24 cellular contexts compared by ENCODE assay signal in the genomic region with DNA sequence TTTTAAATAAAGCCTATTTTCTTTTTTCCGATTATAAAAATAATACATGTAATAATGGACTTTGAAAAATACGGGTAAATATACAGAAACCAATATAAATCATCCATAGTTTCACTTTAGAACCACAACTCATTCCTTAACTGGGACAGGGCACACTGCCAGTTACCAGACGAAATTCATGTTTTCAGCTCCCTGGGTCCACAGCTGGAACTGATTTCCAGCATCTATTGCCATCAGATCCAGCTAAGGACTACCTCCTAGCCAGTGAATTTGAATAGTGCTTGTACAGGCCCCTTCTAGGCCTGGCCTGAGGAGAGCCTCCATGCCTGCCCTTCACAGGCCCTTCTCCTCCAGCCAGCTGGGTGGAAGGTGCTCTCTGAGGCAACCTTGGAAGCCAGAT. TPM values are rescaled to one million over a fixed set of nuclear protein-coding genes. Genes with fewer than 3 reads are reported as not detected.
DNase-seq lines count a peak whose midpoint lies in the region; ATAC-seq and TF ChIP-seq lines count a peak whose summit lies in the region.
"Had no signal": no experiment of that assay in that cellular context is flagged by ENCODE, and none has a peak within 500 bp of the region (broad histone marks: within the 10 kb centered on the region; RNA-seq: fewer than 3 reads in every experiment).

No MANE protein-coding gene starts in this region.

- H3K27ac ChIP-seq in foreskin keratinocyte, result peak overlapping the region; percentile 80
- no peak overlapping the region for H3K27ac ChIP-seq in endodermal cell (ENCODE audit: low read depth, low read length)
- H3K27ac ChIP-seq: adrenal gland, sigmoid colon, testis, VCaP had no signal

- no peaks in the 10 kb centered on the region for H3K36me3 Mint-ChIP-seq in stimulated activated effector memory CD8-positive, alpha-beta T cell treated with anti-CD3 and anti-CD28 coated beads, Interleukin-12 subunit alpha, Interleukin-12 subunit beta, amount 100 ng/mL, for 72 hours
- H3K36me3 Mint-ChIP-seq in endodermal cell (ENCODE audit: low read depth), result no peaks in the 10 kb centered on the region
- H3K36me3 Mint-ChIP-seq: CD14-positive monocyte, T-cell had no signal

- H3K27me3 ChIP-seq in foreskin keratinocyte (no peaks in the 10 kb centered on the region), endodermal cell (ENCODE audit: control insufficient read depth, insufficient read depth, low read length, poor library complexity, severe bottlenecking) (no peaks in the 10 kb centered on the region)
- H3K27me3 ChIP-seq: adrenal gland, sigmoid colon, testis had no signal

- TF ChIP-seq CTCF in astrocyte of the spinal cord (IDR thresholded peaks at IDR 0.05; ENCODE audit: low read depth, low read length) (no peak), foreskin keratinocyte (conservative IDR thresholded peaks at IDR 0.05) (no peak), endodermal cell (conservative IDR thresholded peaks at IDR 0.05) (no peak)

- peak overlapping the region; percentile 80 for H3K27ac Mint-ChIP-seq in stimulated activated effector memory CD8-positive, alpha-beta T cell treated with anti-CD3 and anti-CD28 coated beads, Interleukin-12 subunit alpha, Interleukin-12 subunit beta, amount 100 ng/mL, for 72 hours
- no peak overlapping the region for H3K27ac Mint-ChIP-seq in endodermal cell
- H3K27ac Mint-ChIP-seq: CD14-positive monocyte, T-cell had no signal

- H3K4me1 Mint-ChIP-seq in stimulated activated effector memory CD8-positive, alpha-beta T cell treated with anti-CD3 and anti-CD28 coated beads, Interleukin-12 subunit alpha, Interleukin-12 subunit beta, amount 100 ng/mL, for 72 hours, result peaks cover 4% of the 10 kb centered on the region
- H3K4me1 Mint-ChIP-seq in endodermal cell, result peaks cover 1% of the 10 kb centered on the region
- H3K4me1 Mint-ChIP-seq: CD14-positive monocyte had no signal

- no peaks in the 10 kb centered on the region for H3K9me3 ChIP-seq in endodermal cell (ENCODE audit: control insufficient read depth, low read length)
- H3K9me3 ChIP-seq: adrenal gland, sigmoid colon, testis had no signal

- no peaks in the 10 kb centered on the region for H3K36me3 ChIP-seq in endodermal cell (ENCODE audit: control insufficient read depth, insufficient read depth, low read length)
- H3K36me3 ChIP-seq: adrenal gland, sigmoid colon had no signal

- H3K4me3 Mint-ChIP-seq in stimulated activated effector memory CD8-positive, alpha-beta T cell treated with anti-CD3 and anti-CD28 coated beads, Interleukin-12 subunit alpha, Interleukin-12 subunit beta, amount 100 ng/mL, for 72 hours, result no peak overlapping the region
- no peak overlapping the region for H3K4me3 Mint-ChIP-seq in endodermal cell
- H3K4me3 Mint-ChIP-seq: CD14-positive monocyte, T-cell had no signal

- H3K9ac ChIP-seq in endodermal cell (ENCODE audit: extremely low read depth, low read length, poor library complexity, severe bottlenecking), result no peak overlapping the region

- H3K9me3 Mint-ChIP-seq in stimulated activated effector memory CD8-positive, alpha-beta T cell treated with anti-CD3 and anti-CD28 coated beads, Interleukin-12 subunit alpha, Interleukin-12 subunit beta, amount 100 ng/mL, for 72 hours, result no peaks in the 10 kb centered on the region
- peaks cover 9% of the 10 kb centered on the region for H3K9me3 Mint-ChIP-seq in endodermal cell
- H3K9me3 Mint-ChIP-seq: activated CD8-positive, alpha-beta T cell treated with anti-CD3 and anti-CD28 coated beads for 36 hours; T-cell had no signal

- 84 to 100% methylated on average over 1 to 2 of the region's 3 CpGs for WGBS in endodermal cell (ENCODE audit: insufficient coverage in 1 of 2, insufficient read length in 1 of 2), 2 experiments

- H3K4me1 ChIP-seq in foreskin keratinocyte, result peaks cover 22% of the 10 kb centered on the region
- H3K4me1 ChIP-seq in endodermal cell (ENCODE audit: control insufficient read depth, insufficient read depth, low read length), result no peaks in the 10 kb centered on the region
- H3K4me1 ChIP-seq: adrenal gland, sigmoid colon, testis had no signal

- H3K27me3 Mint-ChIP-seq in endodermal cell (ENCODE audit: insufficient read depth), result no peaks in the 10 kb centered on the region

- DNase-seq in GM04503 (ENCODE audit: low read depth), result peak; percentile 44
- peak; percentile 29 for DNase-seq in astrocyte of the spinal cord (ENCODE audit: low read depth, low spot score)
- DNase-seq in foreskin keratinocyte, result no peak
- no peak for DNase-seq in stimulated activated effector memory CD8-positive, alpha-beta T cell treated with anti-CD3 and anti-CD28 coated beads, Interleukin-12 subunit alpha, Interleukin-12 subunit beta, amount 100 ng/mL, for 72 hours (ENCODE audit: low spot score in 2 of 2)
- DNase-seq in T-helper 1 cell, result no peak
- DNase-seq in endodermal cell, result no peak
- DNase-seq: activated CD8-positive, alpha-beta T cell treated with anti-CD3 and anti-CD28 coated beads for 36 hours; adrenal gland; DMS153; hypothalamus; Karpas-422; left cardiac atrium; NCI-H2171 treated with DMSO at 0.1 percent for 48 hours; sigmoid colon; stimulated activated CD4-positive, alpha-beta T cell treated with anti-CD3 and anti-CD28 coated beads, Interleukin-2, amount 100 ng/mL, for 48 hours; T-cell; testis had no signal

- in situ Hi-C loops in astrocyte of the spinal cord (cut with HindIII; ENCODE audit: low sequenced_read_pairs), result no loop called here

- H3K4me3 ChIP-seq in astrocyte of the spinal cord (ENCODE audit: low read depth, low read length) (no peak overlapping the region), endodermal cell (ENCODE audit: low read length) (no peak overlapping the region)
- H3K4me3 ChIP-seq: adrenal gland, sigmoid colon, testis had no signal

- no peak for ATAC-seq in foreskin keratinocyte
- ATAC-seq in stimulated activated effector memory CD8-positive, alpha-beta T cell treated with anti-CD3 and anti-CD28 coated beads, Interleukin-12 subunit alpha, Interleukin-12 subunit beta, amount 100 ng/mL, for 72 hours, result no peak
- ATAC-seq in HG02623 (IDR thresholded peaks at IDR 0.05; ENCODE audit: unreplicated experiment), result no peak
- no peak for ATAC-seq in HG02885 (IDR thresholded peaks at IDR 0.05; ENCODE audit: poor library complexity, unreplicated experiment)
- ATAC-seq: left cardiac atrium, T-cell had no signal

RNA-seq across cellular contexts. Expression of a gene that starts 30.1 kb away (rescaled TPM):
- total RNA-seq in foreskin keratinocyte, result 1.2 and 4.2 TPM in 2 replicates
- 0.68 and 1.9 TPM in 2 replicates for polyA plus RNA-seq in foreskin keratinocyte
- total RNA-seq in endodermal cell, result 10 to 100 TPM in 1 of 2 donors, 1 to 10 TPM in 1; 4.9 to 10.5 TPM
- polyA plus RNA-seq in endodermal cell (2013, experiment 1 of 2), result 1.1 TPM
- 1.6 TPM for polyA plus RNA-seq in endodermal cell (2013, experiment 2 of 2)
- total RNA-seq: epithelial cell of proximal tubule, left cardiac atrium, mononuclear cell, omental fat pad, sigmoid colon, T-cell had no signal
- polyA plus RNA-seq: adrenal gland, CD14-positive monocyte, sigmoid colon had no signal

Comparison
In these comparisons a context has a peak if more than half of its experiments do, and no peak if none do; other contexts are left out.
1. DNase-seq: peak in GM04503 (single experiment) and astrocyte of the spinal cord (single experiment); none in foreskin keratinocyte (0 of 2), stimulated activated effector memory CD8-positive, alpha-beta T cell treated with anti-CD3 and anti-CD28 coated beads, Interleukin-12 subunit alpha, Interleukin-12 subunit beta, amount 100 ng/mL, for 72 hours (0 of 2), T-helper 1 cell (0 of 5) and endodermal cell (single experiment).